10 cellular contexts compared by ENCODE assay signal in the genomic region with DNA sequence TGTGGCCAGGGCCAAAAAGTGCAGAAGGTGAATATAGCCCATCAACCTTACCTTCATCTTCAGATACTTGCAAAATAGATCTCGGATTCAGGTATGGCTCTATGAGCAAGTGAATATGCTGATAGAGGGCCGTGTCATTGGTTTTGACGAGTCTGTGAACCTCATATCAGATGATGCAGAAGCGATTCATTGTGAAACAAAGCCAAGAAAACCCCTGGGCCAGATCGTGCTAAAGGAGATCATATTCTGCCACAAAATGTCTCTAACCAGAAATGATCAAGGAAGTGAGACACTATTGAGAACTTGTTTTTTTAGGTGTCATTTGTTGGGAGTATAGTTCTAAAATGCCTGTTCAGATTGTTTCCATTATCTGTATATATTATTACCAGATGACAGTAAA. TPM values are rescaled to one million over a fixed set of nuclear protein-coding genes. Genes with fewer than 3 reads are reported as not detected.
DNase-seq lines count a peak whose midpoint lies in the region; ATAC-seq and TF ChIP-seq lines count a peak whose summit lies in the region.
"Had no signal": no experiment of that assay in that cellular context is flagged by ENCODE, and none has a peak within 500 bp of the region (broad histone marks: within the 10 kb centered on the region; RNA-seq: fewer than 3 reads in every experiment).

No MANE protein-coding gene starts in this region.

- H3K27ac Mint-ChIP-seq in activated naive CD4-positive, alpha-beta T cell treated with anti-CD3 and anti-CD28 coated beads, Interleukin-2, amount 50 U/mL, for 72 hours: peak overlapping the region; percentile 75 to 88
- no peak overlapping the region for H3K27ac Mint-ChIP-seq in activated naive CD4-positive, alpha-beta T cell treated with anti-CD3 and anti-CD28 coated beads, Interleukin-2, amount 10 ng/mL, durations not matched to agents 7 days and 5 days
- peak overlapping the region; percentile 74 for H3K27ac Mint-ChIP-seq in stimulated activated memory B cell treated with anti-CD40 and anti-IgM and Interleukin-4, amounts not matched to agents 10 μg/mL and 1 μg/mL and 100 μg/mL, for 72 hours

- H3K4me3 Mint-ChIP-seq in activated naive CD4-positive, alpha-beta T cell treated with anti-CD3 and anti-CD28 coated beads, Interleukin-2, amount 10 ng/mL, durations not matched to agents 7 days and 5 days: no peak overlapping the region
- H3K4me3 Mint-ChIP-seq in stimulated activated memory B cell treated with anti-CD40 and anti-IgM and Interleukin-4, amounts not matched to agents 10 μg/mL and 1 μg/mL and 100 μg/mL, for 72 hours: no peak overlapping the region

- peak; percentile 28 to 54 for DNase-seq in activated naive CD4-positive, alpha-beta T cell treated with anti-CD3 and anti-CD28 coated beads, Interleukin-2, amount 50 U/mL, for 72 hours (ENCODE audit: low spot score in 2 of 2)
- DNase-seq in activated naive CD4-positive, alpha-beta T cell treated with anti-CD3 and anti-CD28 coated beads, Interleukin-2, amount 10 ng/mL, durations not matched to agents 7 days and 5 days: no peak
- DNase-seq in NCI-H524 (lab: John Stamatoyannopoulos, UW) (no peak), cerebellar cortex (ENCODE audit: low spot score) (no peak), foreskin keratinocyte (no peak)
- DNase-seq: KG1, mesenchymal stem cell had no signal

- H3K27me3 ChIP-seq in foreskin keratinocyte: no peaks in the 10 kb centered on the region

- no peaks in the 10 kb centered on the region for H3K4me1 ChIP-seq in foreskin keratinocyte

- peaks cover 18 to 23% of the 10 kb centered on the region in 2 donors for H3K36me3 Mint-ChIP-seq in activated naive CD4-positive, alpha-beta T cell treated with anti-CD3 and anti-CD28 coated beads, Interleukin-2, amount 50 U/mL, for 72 hours
- peaks cover 16% of the 10 kb centered on the region for H3K36me3 Mint-ChIP-seq in activated naive CD4-positive, alpha-beta T cell treated with anti-CD3 and anti-CD28 coated beads, Interleukin-2, amount 10 ng/mL, durations not matched to agents 7 days and 5 days
- H3K36me3 Mint-ChIP-seq in stimulated activated memory B cell treated with anti-CD40 and anti-IgM and Interleukin-4, amounts not matched to agents 10 μg/mL and 1 μg/mL and 100 μg/mL, for 72 hours: peaks cover 19% of the 10 kb centered on the region

- H3K9me3 Mint-ChIP-seq in activated naive CD4-positive, alpha-beta T cell treated with anti-CD3 and anti-CD28 coated beads, Interleukin-2, amount 50 U/mL, for 72 hours: no peaks in the 10 kb centered on the region
- no peaks in the 10 kb centered on the region for H3K9me3 Mint-ChIP-seq in activated naive CD4-positive, alpha-beta T cell treated with anti-CD3 and anti-CD28 coated beads, Interleukin-2, amount 10 ng/mL, durations not matched to agents 7 days and 5 days
- H3K9me3 Mint-ChIP-seq in stimulated activated memory B cell treated with anti-CD40 and anti-IgM and Interleukin-4, amounts not matched to agents 10 μg/mL and 1 μg/mL and 100 μg/mL, for 72 hours: no peaks in the 10 kb centered on the region

- H3K4me1 Mint-ChIP-seq in activated naive CD4-positive, alpha-beta T cell treated with anti-CD3 and anti-CD28 coated beads, Interleukin-2, amount 10 ng/mL, durations not matched to agents 7 days and 5 days: peaks cover 2% of the 10 kb centered on the region
- H3K4me1 Mint-ChIP-seq in stimulated activated memory B cell treated with anti-CD40 and anti-IgM and Interleukin-4, amounts not matched to agents 10 μg/mL and 1 μg/mL and 100 μg/mL, for 72 hours: no peaks in the 10 kb centered on the region

- H3K27ac ChIP-seq in foreskin keratinocyte: no peak overlapping the region

- CTCF ChIA-PET in activated naive CD4-positive, alpha-beta T cell treated with anti-CD3 and anti-CD28 coated beads, Interleukin-2, amount 10 ng/mL, durations not matched to agents 7 days and 5 days (lab: Charles Lee): no interaction called here

- TF ChIP-seq CTCF in foreskin keratinocyte (conservative IDR thresholded peaks at IDR 0.05): no peak

- H3K27me3 Mint-ChIP-seq in activated naive CD4-positive, alpha-beta T cell treated with anti-CD3 and anti-CD28 coated beads, Interleukin-2, amount 10 ng/mL, durations not matched to agents 7 days and 5 days: no peaks in the 10 kb centered on the region
- H3K27me3 Mint-ChIP-seq in stimulated activated memory B cell treated with anti-CD40 and anti-IgM and Interleukin-4, amounts not matched to agents 10 μg/mL and 1 μg/mL and 100 μg/mL, for 72 hours: no peaks in the 10 kb centered on the region

- ATAC-seq in activated naive CD4-positive, alpha-beta T cell treated with anti-CD3 and anti-CD28 coated beads, Interleukin-2, amount 50 U/mL, for 72 hours: peak; percentile 96 to 98
- ATAC-seq in GM21786 (IDR thresholded peaks at IDR 0.05; ENCODE audit: unreplicated experiment): peak; percentile 98
- peak; percentile 90 for ATAC-seq in HG03439 (IDR thresholded peaks at IDR 0.05; ENCODE audit: unreplicated experiment)
- peak; percentile 83 for ATAC-seq in stimulated activated memory B cell treated with anti-CD40 and anti-IgM and Interleukin-4, amounts not matched to agents 10 μg/mL and 1 μg/mL and 100 μg/mL, for 72 hours
- ATAC-seq in foreskin keratinocyte: no peak

RNA-seq across cellular contexts. Expression of a gene that starts 48.3 kb away (rescaled TPM):
- total RNA-seq in activated naive CD4-positive, alpha-beta T cell treated with anti-CD3 and anti-CD28 coated beads, Interleukin-2, amount 50 U/mL, for 72 hours: 10 to 100 TPM; 48.5 to 57.7 TPM
- 7.9 and 8.6 TPM in 2 replicates for total RNA-seq in foreskin keratinocyte
- polyA plus RNA-seq in foreskin keratinocyte: 4.3 TPM in 2 replicates

Comparison
In these comparisons a context has a peak if more than half of its experiments do, and no peak if none do; other contexts are left out.
1. DNase-seq: peak in activated naive CD4-positive, alpha-beta T cell treated with anti-CD3 and anti-CD28 coated beads, Interleukin-2, amount 50 U/mL, for 72 hours (2 of 2); none in activated naive CD4-positive, alpha-beta T cell treated with anti-CD3 and anti-CD28 coated beads, Interleukin-2, amount 10 ng/mL, durations not matched to agents 7 days and 5 days (single experiment), NCI-H524 (0 of 2), cerebellar cortex (single experiment) and foreskin keratinocyte (0 of 2).